In genomic region chr10:119834188-119834587, GRCh38 we compare ENCODE assay signal across 12 cellular contexts. TPM values are rescaled to one million over a fixed set of nuclear protein-coding genes. Genes with fewer than 3 reads are reported as not detected.
A peak's percentile ranks its signal among the peaks of the same experiment; 100 is the strongest.
DNase-seq lines count a peak whose midpoint lies in the region; ATAC-seq and TF ChIP-seq lines count a peak whose summit lies in the region.
"Had no signal": no experiment of that assay in that cellular context is flagged by ENCODE, and none has a peak within 500 bp of the region (broad histone marks: within the 10 kb centered on the region; RNA-seq: fewer than 3 reads in every experiment).

No MANE protein-coding gene starts in this region.

- no peak for DNase-seq in activated CD8-positive, alpha-beta memory T cell treated with anti-CD3 and anti-CD28 coated beads, Interleukin-2, amount 10 ng/mL, durations not matched to agents 7 days and 5 days
- no peak for DNase-seq in activated CD8-positive, alpha-beta memory T cell treated with anti-CD3 and anti-CD28 coated beads for 24 hours
- no peak for DNase-seq in activated T-helper 1 cell treated with anti-CD3 and anti-CD28 coated beads, Interleukin-12 subunit alpha, Interleukin-12 subunit beta, Interleukin-2, Interleukin-4 antibody, amounts not matched to agents 30 ng/mL and 10 ng/mL and 1 ng/mL, durations not matched to agents 14 hours and 24 hours and 36 hours (ENCODE audit: low spot score)
- no peak for DNase-seq in natural killer cell treated with Interleukin-12 subunit alpha and Interleukin-12 subunit beta and Interleukin-15 and Interleukin-18, amount 100 ng/mL, for 72 hours (ENCODE audit: low spot score)
- no peak for DNase-seq in NK-92 treated with Interleukin-12 subunit alpha and Interleukin-12 subunit beta, amount 100 ng/mL, for 24 hours (lab: John Stamatoyannopoulos, UW)
- DNase-seq in head of caudate nucleus (no peak), KG1 (lab: John Stamatoyannopoulos, UW) (no peak)
- DNase-seq: activated CD8-positive, alpha-beta memory T cell treated with anti-CD3 and anti-CD28 coated beads, Interleukin-2, amount 50 U/mL, for 4 hours; DMS79; heart right ventricle; NCI-H2029 treated with DMSO at 0.1 percent for 48 hours had no signal

- H3K4me1 ChIP-seq in KMS-11 (ENCODE audit: low read depth, poor library complexity, severe bottlenecking): peaks cover 63% of the 10 kb centered on the region
- H3K4me1 ChIP-seq: heart right ventricle had no signal

- H3K4me1 Mint-ChIP-seq in activated CD8-positive, alpha-beta memory T cell treated with anti-CD3 and anti-CD28 coated beads, Interleukin-2, amount 10 ng/mL, durations not matched to agents 7 days and 5 days: peaks cover 32% of the 10 kb centered on the region
- peaks cover 41% of the 10 kb centered on the region for H3K4me1 Mint-ChIP-seq in activated T-helper 1 cell treated with anti-CD3 and anti-CD28 coated beads, Interleukin-12 subunit alpha, Interleukin-12 subunit beta, Interleukin-2, Interleukin-4 antibody, amounts not matched to agents 30 ng/mL and 10 ng/mL and 1 ng/mL, durations not matched to agents 14 hours and 24 hours and 36 hours (ENCODE audit: low read depth)
- H3K4me1 Mint-ChIP-seq in natural killer cell treated with Interleukin-12 subunit alpha and Interleukin-12 subunit beta and Interleukin-15 and Interleukin-18, amount 100 ng/mL, for 72 hours (ENCODE audit: low read depth in 2 of 2): peaks cover 12 to 19% of the 10 kb centered on the region in 2 donors

- no peaks in the 10 kb centered on the region for H3K79me2 ChIP-seq in KMS-11 (ENCODE audit: insufficient read depth, low read depth)

- H3K4me2 ChIP-seq in KMS-11: peak overlapping the region; percentile 41

- intact Hi-C loops in activated T-helper 1 cell treated with anti-CD3 and anti-CD28 coated beads, Interleukin-12 subunit alpha, Interleukin-12 subunit beta, Interleukin-2, Interleukin-4 antibody, amounts not matched to agents 30 ng/mL and 10 ng/mL and 1 ng/mL, durations not matched to agents 14 hours and 24 hours and 36 hours (cut with micrococcal nuclease): loop anchor here (1.0 to 10.0 kb wide), 6 partner anchors 39 to 769 kb away; partner anchors contain the start of gene MCMBP
- intact Hi-C loops in head of caudate nucleus (cut with DNase I): no loop called here

- H3K9ac ChIP-seq in KMS-11: no peak overlapping the region

- H3K36me3 ChIP-seq in KMS-11 (ENCODE audit: insufficient read depth): peaks cover 25% of the 10 kb centered on the region

- no peak overlapping the region for H3K4me3 Mint-ChIP-seq in activated CD8-positive, alpha-beta memory T cell treated with anti-CD3 and anti-CD28 coated beads, Interleukin-2, amount 10 ng/mL, durations not matched to agents 7 days and 5 days
- H3K4me3 Mint-ChIP-seq in activated T-helper 1 cell treated with anti-CD3 and anti-CD28 coated beads, Interleukin-12 subunit alpha, Interleukin-12 subunit beta, Interleukin-2, Interleukin-4 antibody, amounts not matched to agents 30 ng/mL and 10 ng/mL and 1 ng/mL, durations not matched to agents 14 hours and 24 hours and 36 hours: no peak overlapping the region
- H3K4me3 Mint-ChIP-seq in natural killer cell treated with Interleukin-12 subunit alpha and Interleukin-12 subunit beta and Interleukin-15 and Interleukin-18, amount 100 ng/mL, for 72 hours: peak overlapping the region; percentile 51

- H3K4me3 ChIP-seq in KMS-11 (IDR thresholded peaks at IDR 0.05; ENCODE audit: insufficient read depth, low read depth, low read length): no peak overlapping the region
- H3K4me3 ChIP-seq: heart right ventricle had no signal

- CTCF ChIA-PET in activated CD8-positive, alpha-beta memory T cell treated with anti-CD3 and anti-CD28 coated beads, Interleukin-2, amount 10 ng/mL, durations not matched to agents 7 days and 5 days (lab: Charles Lee): no interaction called here

- H3K27ac Mint-ChIP-seq in activated CD8-positive, alpha-beta memory T cell treated with anti-CD3 and anti-CD28 coated beads, Interleukin-2, amount 10 ng/mL, durations not matched to agents 7 days and 5 days: peak overlapping the region; percentile 64
- H3K27ac Mint-ChIP-seq in activated T-helper 1 cell treated with anti-CD3 and anti-CD28 coated beads, Interleukin-12 subunit alpha, Interleukin-12 subunit beta, Interleukin-2, Interleukin-4 antibody, amounts not matched to agents 30 ng/mL and 10 ng/mL and 1 ng/mL, durations not matched to agents 14 hours and 24 hours and 36 hours: peak overlapping the region; percentile 46
- H3K27ac Mint-ChIP-seq in natural killer cell treated with Interleukin-12 subunit alpha and Interleukin-12 subunit beta and Interleukin-15 and Interleukin-18, amount 100 ng/mL, for 72 hours: peak overlapping the region; percentile 50 to 64

- ATAC-seq in activated CD8-positive, alpha-beta memory T cell treated with anti-CD3 and anti-CD28 coated beads, Interleukin-2, amount 10 ng/mL, durations not matched to agents 7 days and 5 days: peak; percentile 84
- ATAC-seq in natural killer cell treated with Interleukin-12 subunit alpha and Interleukin-12 subunit beta and Interleukin-15 and Interleukin-18, amount 100 ng/mL, for 72 hours: peak in 1 of 2 donors; percentile 80
- ATAC-seq: heart right ventricle had no signal

- peaks cover 80% of the 10 kb centered on the region for H3K36me3 Mint-ChIP-seq in activated CD8-positive, alpha-beta memory T cell treated with anti-CD3 and anti-CD28 coated beads, Interleukin-2, amount 10 ng/mL, durations not matched to agents 7 days and 5 days
- peaks cover 70% of the 10 kb centered on the region for H3K36me3 Mint-ChIP-seq in activated T-helper 1 cell treated with anti-CD3 and anti-CD28 coated beads, Interleukin-12 subunit alpha, Interleukin-12 subunit beta, Interleukin-2, Interleukin-4 antibody, amounts not matched to agents 30 ng/mL and 10 ng/mL and 1 ng/mL, durations not matched to agents 14 hours and 24 hours and 36 hours (ENCODE audit: low read depth)
- peaks cover 78% of the 10 kb centered on the region for H3K36me3 Mint-ChIP-seq in natural killer cell treated with Interleukin-12 subunit alpha and Interleukin-12 subunit beta and Interleukin-15 and Interleukin-18, amount 100 ng/mL, for 72 hours

- no peaks in the 10 kb centered on the region for H4K20me1 ChIP-seq in KMS-11 (ENCODE audit: insufficient read depth)

- H3K27me3 Mint-ChIP-seq in activated CD8-positive, alpha-beta memory T cell treated with anti-CD3 and anti-CD28 coated beads, Interleukin-2, amount 10 ng/mL, durations not matched to agents 7 days and 5 days: no peaks in the 10 kb centered on the region
- no peaks in the 10 kb centered on the region for H3K27me3 Mint-ChIP-seq in activated T-helper 1 cell treated with anti-CD3 and anti-CD28 coated beads, Interleukin-12 subunit alpha, Interleukin-12 subunit beta, Interleukin-2, Interleukin-4 antibody, amounts not matched to agents 30 ng/mL and 10 ng/mL and 1 ng/mL, durations not matched to agents 14 hours and 24 hours and 36 hours (ENCODE audit: insufficient read depth)
- H3K27me3 Mint-ChIP-seq in natural killer cell treated with Interleukin-12 subunit alpha and Interleukin-12 subunit beta and Interleukin-15 and Interleukin-18, amount 100 ng/mL, for 72 hours: no peaks in the 10 kb centered on the region

- TF ChIP-seq CTCF in KMS-11 (conservative IDR thresholded peaks at IDR 0.05; ENCODE audit: low read depth, low read length): no peak

- H3K27ac ChIP-seq in KMS-11: peak overlapping the region; percentile 88
- H3K27ac ChIP-seq: heart right ventricle had no signal

- H3K9me3 Mint-ChIP-seq in activated CD8-positive, alpha-beta memory T cell treated with anti-CD3 and anti-CD28 coated beads, Interleukin-2, amount 10 ng/mL, durations not matched to agents 7 days and 5 days (ENCODE audit: low read depth): peaks cover 2% of the 10 kb centered on the region
- peaks cover 3% of the 10 kb centered on the region for H3K9me3 Mint-ChIP-seq in activated T-helper 1 cell treated with anti-CD3 and anti-CD28 coated beads, Interleukin-12 subunit alpha, Interleukin-12 subunit beta, Interleukin-2, Interleukin-4 antibody, amounts not matched to agents 30 ng/mL and 10 ng/mL and 1 ng/mL, durations not matched to agents 14 hours and 24 hours and 36 hours
- H3K9me3 Mint-ChIP-seq in natural killer cell treated with Interleukin-12 subunit alpha and Interleukin-12 subunit beta and Interleukin-15 and Interleukin-18, amount 100 ng/mL, for 72 hours: no peaks in the 10 kb centered on the region

- H3K27me3 ChIP-seq in KMS-11 (ENCODE audit: insufficient read depth, low read depth): no peaks in the 10 kb centered on the region
- H3K27me3 ChIP-seq: heart right ventricle had no signal

- H2AFZ ChIP-seq in KMS-11 (ENCODE audit: low read depth): no peak overlapping the region

RNA-seq across cellular contexts. Expression of gene MCMBP, which starts 38.5 kb away (rescaled TPM):
- total RNA-seq in activated CD8-positive, alpha-beta memory T cell treated with anti-CD3 and anti-CD28 coated beads, Interleukin-2, amount 10 ng/mL, durations not matched to agents 7 days and 5 days: 100 to 1,000 TPM in 1 of 2 experiments, 10 to 100 TPM in 1; 91.4 to 118 TPM
- total RNA-seq in activated T-helper 1 cell treated with anti-CD3 and anti-CD28 coated beads, Interleukin-12 subunit alpha, Interleukin-12 subunit beta, Interleukin-2, Interleukin-4 antibody, amounts not matched to agents 30 ng/mL and 10 ng/mL and 1 ng/mL, durations not matched to agents 14 hours and 24 hours and 36 hours: 122 and 133 TPM in 2 replicates
- 100 to 1,000 TPM; 120 to 134 TPM for total RNA-seq in natural killer cell treated with Interleukin-12 subunit alpha and Interleukin-12 subunit beta and Interleukin-15 and Interleukin-18, amount 100 ng/mL, for 72 hours

RNA-seq across cellular contexts. Expression of gene SEC23IP, which starts 58.3 kb away (rescaled TPM):
- 10 to 100 TPM; 62.9 to 72.8 TPM for total RNA-seq in activated CD8-positive, alpha-beta memory T cell treated with anti-CD3 and anti-CD28 coated beads, Interleukin-2, amount 10 ng/mL, durations not matched to agents 7 days and 5 days
- total RNA-seq in activated T-helper 1 cell treated with anti-CD3 and anti-CD28 coated beads, Interleukin-12 subunit alpha, Interleukin-12 subunit beta, Interleukin-2, Interleukin-4 antibody, amounts not matched to agents 30 ng/mL and 10 ng/mL and 1 ng/mL, durations not matched to agents 14 hours and 24 hours and 36 hours: 79.7 and 91.7 TPM in 2 replicates
- total RNA-seq in natural killer cell treated with Interleukin-12 subunit alpha and Interleukin-12 subunit beta and Interleukin-15 and Interleukin-18, amount 100 ng/mL, for 72 hours: 10 to 100 TPM; 77.7 to 98.7 TPM
